In genomic region chr3:20068512-20069177, GRCh38 we compare ENCODE assay signal across 24 cellular contexts. TPM values are rescaled to one million over a fixed set of nuclear protein-coding genes. Genes with fewer than 3 reads are reported as not detected.
DNase-seq lines count a peak whose midpoint lies in the region; ATAC-seq and TF ChIP-seq lines count a peak whose summit lies in the region.
"Had no signal": no experiment of that assay in that cellular context is flagged by ENCODE, and none has a peak within 500 bp of the region (broad histone marks: within the 10 kb centered on the region; RNA-seq: fewer than 3 reads in every experiment).

No MANE protein-coding gene starts in this region.

- peaks cover 14% of the 10 kb centered on the region for H3K36me3 Mint-ChIP-seq in activated naive CD8-positive, alpha-beta T cell
- H3K36me3 Mint-ChIP-seq in activated naive CD8-positive, alpha-beta T cell treated with anti-CD3 and anti-CD28 coated beads, Interleukin-2, amount 50 U/mL, for 24 hours (ENCODE audit: low read depth): peaks cover 9% of the 10 kb centered on the region
- H3K36me3 Mint-ChIP-seq in activated T-helper 17 cell treated with anti-CD3 and anti-CD28 coated beads, Interleukin-2, amount 50 U/mL, for 72 hours (ENCODE audit: low read depth): peaks cover 52% of the 10 kb centered on the region
- no peaks in the 10 kb centered on the region for H3K36me3 Mint-ChIP-seq in mesothelial cell of epicardium

- peak overlapping the region in 3 of 4 donors; percentile 0 to 91 (median 90) for H3K27ac ChIP-seq in tibial nerve
- H3K27ac ChIP-seq: KMS-11, SJSA1 had no signal

- TF ChIP-seq POLR2A in tibial nerve (IDR thresholded peaks at IDR 0.05): no peak

- H3K36me3 ChIP-seq in tibial nerve: no peaks in the 10 kb centered on the region
- H3K36me3 ChIP-seq: SJSA1 had no signal

- no peak for DNase-seq in activated naive CD8-positive, alpha-beta T cell treated with anti-CD3 and anti-CD28 coated beads, Interleukin-2, amount 50 U/mL, for 24 hours
- no peak for DNase-seq in mesothelial cell of epicardium (ENCODE audit: low spot score in 2 of 2, unreplicated experiment in 2 of 2)
- DNase-seq in tibial nerve (ENCODE audit: low spot score in 2 of 2): no peak
- DNase-seq in stimulated activated CD4-positive, alpha-beta T cell treated with anti-CD3 and anti-CD28 coated beads, Interleukin-4, amount 100 ng/mL, for 24 hours: no peak
- DNase-seq in NCI-H82 treated with DMSO at 0.1 percent for 48 hours (lab: John Stamatoyannopoulos, UW; ENCODE audit: unreplicated experiment): no peak
- DNase-seq: activated T-cell treated with anti-CD3 and anti-CD28 coated beads, Interleukin-2, amount 50 U/mL, for 4 hours; amniotic stem cell; CD4-positive, alpha-beta T cell; DMS79; foreskin melanocyte; left colon; NCI-H1105 treated with DMSO at 0.1 percent for 48 hours; NCI-H526 treated with DMSO at 0.1 percent for 48 hours; stimulated activated naive CD4-positive, alpha-beta T cell treated with Interleukin-2 at 50 U/mL for 16 hours; T1000 had no signal

- H3K4me3 ChIP-seq in tibial nerve: no peak overlapping the region
- H3K4me3 ChIP-seq: HAP-1, SJSA1 had no signal

- WGBS in tibial nerve, 2 donors: 63 to 69% methylated on average over 3 of the region's 3 CpGs

- no peaks in the 10 kb centered on the region for H3K9me3 ChIP-seq in tibial nerve
- H3K9me3 ChIP-seq: HAP-1, SJSA1 had no signal

- H3K27ac Mint-ChIP-seq in activated naive CD8-positive, alpha-beta T cell: peak overlapping the region; percentile 13
- H3K27ac Mint-ChIP-seq in activated naive CD8-positive, alpha-beta T cell treated with anti-CD3 and anti-CD28 coated beads, Interleukin-2, amount 50 U/mL, for 24 hours: no peak overlapping the region
- peak overlapping the region; percentile 98 for H3K27ac Mint-ChIP-seq in activated T-helper 17 cell treated with anti-CD3 and anti-CD28 coated beads, Interleukin-2, amount 50 U/mL, for 72 hours
- H3K27ac Mint-ChIP-seq in mesothelial cell of epicardium: peak overlapping the region; percentile 5
- H3K27ac Mint-ChIP-seq: CD4-positive, alpha-beta T cell had no signal

- peaks cover 0 to 84% (median 23%) of the 10 kb centered on the region in 4 donors for H3K4me1 ChIP-seq in tibial nerve
- H3K4me1 ChIP-seq: SJSA1 had no signal

- no peaks in the 10 kb centered on the region for H3K27me3 ChIP-seq in tibial nerve
- H3K27me3 ChIP-seq: SJSA1 had no signal

- H3K4me3 Mint-ChIP-seq in activated naive CD8-positive, alpha-beta T cell: no peak overlapping the region
- H3K4me3 Mint-ChIP-seq in activated naive CD8-positive, alpha-beta T cell treated with anti-CD3 and anti-CD28 coated beads, Interleukin-2, amount 50 U/mL, for 24 hours: no peak overlapping the region
- H3K4me3 Mint-ChIP-seq in activated T-helper 17 cell treated with anti-CD3 and anti-CD28 coated beads, Interleukin-2, amount 50 U/mL, for 72 hours: peak overlapping the region; percentile 54
- no peak overlapping the region for H3K4me3 Mint-ChIP-seq in mesothelial cell of epicardium
- H3K4me3 Mint-ChIP-seq: activated T-cell treated with anti-CD3 and anti-CD28 coated beads, Interleukin-2, amount 50 U/mL, for 4 hours; CD4-positive, alpha-beta T cell had no signal

- no peak for TF ChIP-seq CTCF in mesothelial cell of epicardium (IDR thresholded peaks at IDR 0.05; ENCODE audit: unreplicated experiment)
- TF ChIP-seq CTCF in tibial nerve (IDR thresholded peaks at IDR 0.05): no peak

- H3K4me1 Mint-ChIP-seq in activated naive CD8-positive, alpha-beta T cell (ENCODE audit: low read depth): peaks cover 28% of the 10 kb centered on the region
- peaks cover 33% of the 10 kb centered on the region for H3K4me1 Mint-ChIP-seq in activated naive CD8-positive, alpha-beta T cell treated with anti-CD3 and anti-CD28 coated beads, Interleukin-2, amount 50 U/mL, for 24 hours
- H3K4me1 Mint-ChIP-seq in activated T-helper 17 cell treated with anti-CD3 and anti-CD28 coated beads, Interleukin-2, amount 50 U/mL, for 72 hours: peaks cover 52% of the 10 kb centered on the region
- peaks cover 21% of the 10 kb centered on the region for H3K4me1 Mint-ChIP-seq in mesothelial cell of epicardium

- no peak for ATAC-seq in activated naive CD8-positive, alpha-beta T cell treated with anti-CD3 and anti-CD28 coated beads, Interleukin-2, amount 50 U/mL, for 24 hours
- peak; percentile 84 for ATAC-seq in activated T-helper 17 cell treated with anti-CD3 and anti-CD28 coated beads, Interleukin-2, amount 50 U/mL, for 72 hours (replicated peaks)
- no peak for ATAC-seq in HG03159 (IDR thresholded peaks at IDR 0.05; ENCODE audit: unreplicated experiment)
- ATAC-seq: activated T-cell treated with anti-CD3 and anti-CD28 coated beads, Interleukin-2, amount 50 U/mL, for 4 hours; left colon had no signal

- TF ChIP-seq EP300 in tibial nerve (IDR thresholded peaks at IDR 0.05): no peak

- H3K27me3 Mint-ChIP-seq in activated naive CD8-positive, alpha-beta T cell: no peaks in the 10 kb centered on the region
- H3K27me3 Mint-ChIP-seq in activated naive CD8-positive, alpha-beta T cell treated with anti-CD3 and anti-CD28 coated beads, Interleukin-2, amount 50 U/mL, for 24 hours: no peaks in the 10 kb centered on the region
- no peaks in the 10 kb centered on the region for H3K27me3 Mint-ChIP-seq in activated T-helper 17 cell treated with anti-CD3 and anti-CD28 coated beads, Interleukin-2, amount 50 U/mL, for 72 hours
- no peaks in the 10 kb centered on the region for H3K27me3 Mint-ChIP-seq in mesothelial cell of epicardium (ENCODE audit: low read depth)
- H3K27me3 Mint-ChIP-seq: CD4-positive, alpha-beta T cell had no signal

- H3K9me3 Mint-ChIP-seq in activated naive CD8-positive, alpha-beta T cell (ENCODE audit: low read depth): no peaks in the 10 kb centered on the region
- no peaks in the 10 kb centered on the region for H3K9me3 Mint-ChIP-seq in activated naive CD8-positive, alpha-beta T cell treated with anti-CD3 and anti-CD28 coated beads, Interleukin-2, amount 50 U/mL, for 24 hours
- H3K9me3 Mint-ChIP-seq in activated T-helper 17 cell treated with anti-CD3 and anti-CD28 coated beads, Interleukin-2, amount 50 U/mL, for 72 hours: peaks cover 4% of the 10 kb centered on the region
- no peaks in the 10 kb centered on the region for H3K9me3 Mint-ChIP-seq in mesothelial cell of epicardium
- H3K9me3 Mint-ChIP-seq: activated T-cell treated with anti-CD3 and anti-CD28 coated beads, Interleukin-2, amount 50 U/mL, for 4 hours; CD4-positive, alpha-beta T cell had no signal

RNA-seq across cellular contexts. Expression of gene KAT2B, which starts 28.4 kb away (rescaled TPM):
- total RNA-seq in activated T-helper 17 cell treated with anti-CD3 and anti-CD28 coated beads, Interleukin-2, amount 50 U/mL, for 72 hours: 100 to 1,000 TPM; 109 to 143 TPM
- total RNA-seq in mesothelial cell of epicardium: 4.2 to 7.8 TPM (median 6.2 TPM) in 3 replicates
- total RNA-seq in tibial nerve: 10 to 100 TPM; 34.5 to 87.2 (median 60.1) TPM

RNA-seq across cellular contexts. Expression of gene PP2D1, which starts 56.6 kb away (rescaled TPM):
- not detected for total RNA-seq in activated T-helper 17 cell treated with anti-CD3 and anti-CD28 coated beads, Interleukin-2, amount 50 U/mL, for 72 hours
- total RNA-seq in mesothelial cell of epicardium: not detected in 3 replicates
- not detected for total RNA-seq in tibial nerve
- total RNA-seq: activated T-cell treated with anti-CD3 and anti-CD28 coated beads, Interleukin-2, amount 50 U/mL, for 4 hours; CD4-positive, alpha-beta T cell; chondrocyte; left colon; pulmonary artery endothelial cell; SJSA1; ureter had no signal
